Comparison of ENCODE assay signal across 1 cellular context in genomic region chr16:54875443-54875842, GRCh38.
TF ChIP-seq lines count a peak whose summit lies in the region.

No MANE protein-coding gene starts in this region.

TF ChIP-seq in WTC11, 78 proteins besides CTCF, POLR2A, EP300 and RAD21 (continued from another document):
- TF ChIP-seq, protein P1, sequence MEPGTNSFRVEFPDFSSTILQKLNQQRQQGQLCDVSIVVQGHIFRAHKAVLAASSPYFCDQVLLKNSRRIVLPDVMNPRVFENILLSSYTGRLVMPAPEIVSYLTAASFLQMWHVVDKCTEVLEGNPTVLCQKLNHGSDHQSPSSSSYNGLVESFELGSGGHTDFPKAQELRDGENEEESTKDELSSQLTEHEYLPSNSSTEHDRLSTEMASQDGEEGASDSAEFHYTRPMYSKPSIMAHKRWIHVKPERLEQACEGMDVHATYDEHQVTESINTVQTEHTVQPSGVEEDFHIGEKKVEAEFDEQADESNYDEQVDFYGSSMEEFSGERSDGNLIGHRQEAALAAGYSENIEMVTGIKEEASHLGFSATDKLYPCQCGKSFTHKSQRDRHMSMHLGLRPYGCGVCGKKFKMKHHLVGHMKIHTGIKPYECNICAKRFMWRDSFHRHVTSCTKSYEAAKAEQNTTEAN (CRISPR knock-in tag; IDR thresholded peaks at IDR 0.05), result no peak
- TF ChIP-seq HMGA2 (CRISPR knock-in tag; IDR thresholded peaks at IDR 0.05) (no peak), PRDM15 (CRISPR knock-in tag; IDR thresholded peaks at IDR 0.05) (no peak), ZNF671 (CRISPR knock-in tag; IDR thresholded peaks at IDR 0.05) (no peak)
- TF ChIP-seq, protein P2, sequence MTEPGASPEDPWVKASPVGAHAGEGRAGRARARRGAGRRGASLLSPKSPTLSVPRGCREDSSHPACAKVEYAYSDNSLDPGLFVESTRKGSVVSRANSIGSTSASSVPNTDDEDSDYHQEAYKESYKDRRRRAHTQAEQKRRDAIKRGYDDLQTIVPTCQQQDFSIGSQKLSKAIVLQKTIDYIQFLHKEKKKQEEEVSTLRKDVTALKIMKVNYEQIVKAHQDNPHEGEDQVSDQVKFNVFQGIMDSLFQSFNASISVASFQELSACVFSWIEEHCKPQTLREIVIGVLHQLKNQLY (CRISPR knock-in tag; IDR thresholded peaks at IDR 0.05), result no peak
